1 cellular context compared by ENCODE assay signal in the genomic region with DNA sequence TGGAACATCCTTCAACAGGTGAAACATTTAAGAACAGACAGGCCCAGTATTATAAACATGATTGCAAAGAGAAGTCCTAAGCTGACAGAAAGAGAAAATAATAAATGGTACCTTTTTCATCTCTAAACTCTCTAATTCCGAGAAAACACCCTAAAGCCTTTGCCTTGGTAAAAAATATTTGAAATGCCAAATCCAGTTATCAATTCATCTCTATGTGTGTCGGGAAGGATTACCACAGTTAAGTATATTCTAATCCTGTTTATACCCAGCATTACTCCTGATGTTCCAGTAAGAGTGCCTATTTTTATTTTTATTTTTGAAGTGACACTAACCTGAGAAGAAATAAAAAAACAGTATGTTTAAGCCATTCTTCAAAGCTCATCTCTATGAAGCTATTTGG.
TF ChIP-seq lines count a peak whose summit lies in the region.

No MANE protein-coding gene starts in this region.

TF ChIP-seq in SK-N-SH treated with all-trans-retinoic acid at 6 μM for 48 hours, 23 proteins besides CTCF, POLR2A, EP300 and RAD21 (continued from another document):
- TF ChIP-seq, protein P1, sequence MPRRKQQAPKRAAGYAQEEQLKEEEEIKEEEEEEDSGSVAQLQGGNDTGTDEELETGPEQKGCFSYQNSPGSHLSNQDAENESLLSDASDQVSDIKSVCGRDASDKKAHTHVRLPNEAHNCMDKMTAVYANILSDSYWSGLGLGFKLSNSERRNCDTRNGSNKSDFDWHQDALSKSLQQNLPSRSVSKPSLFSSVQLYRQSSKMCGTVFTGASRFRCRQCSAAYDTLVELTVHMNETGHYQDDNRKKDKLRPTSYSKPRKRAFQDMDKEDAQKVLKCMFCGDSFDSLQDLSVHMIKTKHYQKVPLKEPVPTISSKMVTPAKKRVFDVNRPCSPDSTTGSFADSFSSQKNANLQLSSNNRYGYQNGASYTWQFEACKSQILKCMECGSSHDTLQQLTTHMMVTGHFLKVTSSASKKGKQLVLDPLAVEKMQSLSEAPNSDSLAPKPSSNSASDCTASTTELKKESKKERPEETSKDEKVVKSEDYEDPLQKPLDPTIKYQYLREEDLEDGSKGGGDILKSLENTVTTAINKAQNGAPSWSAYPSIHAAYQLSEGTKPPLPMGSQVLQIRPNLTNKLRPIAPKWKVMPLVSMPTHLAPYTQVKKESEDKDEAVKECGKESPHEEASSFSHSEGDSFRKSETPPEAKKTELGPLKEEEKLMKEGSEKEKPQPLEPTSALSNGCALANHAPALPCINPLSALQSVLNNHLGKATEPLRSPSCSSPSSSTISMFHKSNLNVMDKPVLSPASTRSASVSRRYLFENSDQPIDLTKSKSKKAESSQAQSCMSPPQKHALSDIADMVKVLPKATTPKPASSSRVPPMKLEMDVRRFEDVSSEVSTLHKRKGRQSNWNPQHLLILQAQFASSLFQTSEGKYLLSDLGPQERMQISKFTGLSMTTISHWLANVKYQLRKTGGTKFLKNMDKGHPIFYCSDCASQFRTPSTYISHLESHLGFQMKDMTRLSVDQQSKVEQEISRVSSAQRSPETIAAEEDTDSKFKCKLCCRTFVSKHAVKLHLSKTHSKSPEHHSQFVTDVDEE (CRISPR knock-in tag; IDR thresholded peaks at IDR 0.05) = no peak
- no peak for TF ChIP-seq ZFP30 (CRISPR knock-in tag; IDR thresholded peaks at IDR 0.05)
- no peak for TF ChIP-seq CSDC2 (CRISPR knock-in tag; IDR thresholded peaks at IDR 0.05)
- no peak for TF ChIP-seq ZFP3 (CRISPR knock-in tag; IDR thresholded peaks at IDR 0.05)
- no peak for TF ChIP-seq TCF4 (CRISPR knock-in tag; IDR thresholded peaks at IDR 0.05; ENCODE audit: borderline replicate concordance)
- no peak for TF ChIP-seq ARNTL (CRISPR knock-in tag; IDR thresholded peaks at IDR 0.05; ENCODE audit: borderline replicate concordance, low read depth)
- no peak for TF ChIP-seq BACH2 (CRISPR knock-in tag; IDR thresholded peaks at IDR 0.05; ENCODE audit: borderline replicate concordance)
- no peak for TF ChIP-seq ZC3H10 (CRISPR knock-in tag; IDR thresholded peaks at IDR 0.05)
- TF ChIP-seq ZNF565 (CRISPR knock-in tag; conservative IDR thresholded peaks at IDR 0.05; ENCODE audit: low read depth) = no peak
- TF ChIP-seq, protein P2, sequence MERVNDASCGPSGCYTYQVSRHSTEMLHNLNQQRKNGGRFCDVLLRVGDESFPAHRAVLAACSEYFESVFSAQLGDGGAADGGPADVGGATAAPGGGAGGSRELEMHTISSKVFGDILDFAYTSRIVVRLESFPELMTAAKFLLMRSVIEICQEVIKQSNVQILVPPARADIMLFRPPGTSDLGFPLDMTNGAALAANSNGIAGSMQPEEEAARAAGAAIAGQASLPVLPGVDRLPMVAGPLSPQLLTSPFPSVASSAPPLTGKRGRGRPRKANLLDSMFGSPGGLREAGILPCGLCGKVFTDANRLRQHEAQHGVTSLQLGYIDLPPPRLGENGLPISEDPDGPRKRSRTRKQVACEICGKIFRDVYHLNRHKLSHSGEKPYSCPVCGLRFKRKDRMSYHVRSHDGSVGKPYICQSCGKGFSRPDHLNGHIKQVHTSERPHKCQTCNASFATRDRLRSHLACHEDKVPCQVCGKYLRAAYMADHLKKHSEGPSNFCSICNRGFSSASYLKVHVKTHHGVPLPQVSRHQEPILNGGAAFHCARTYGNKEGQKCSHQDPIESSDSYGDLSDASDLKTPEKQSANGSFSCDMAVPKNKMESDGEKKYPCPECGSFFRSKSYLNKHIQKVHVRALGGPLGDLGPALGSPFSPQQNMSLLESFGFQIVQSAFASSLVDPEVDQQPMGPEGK (CRISPR knock-in tag; IDR thresholded peaks at IDR 0.05; ENCODE audit: borderline replicate concordance) = no peak
- TF ChIP-seq TOX (CRISPR knock-in tag; IDR thresholded peaks at IDR 0.05; ENCODE audit: borderline replicate concordance) = no peak
- TF ChIP-seq ISL1 (CRISPR knock-in tag; IDR thresholded peaks at IDR 0.05) = no peak
- TF ChIP-seq, protein P3, sequence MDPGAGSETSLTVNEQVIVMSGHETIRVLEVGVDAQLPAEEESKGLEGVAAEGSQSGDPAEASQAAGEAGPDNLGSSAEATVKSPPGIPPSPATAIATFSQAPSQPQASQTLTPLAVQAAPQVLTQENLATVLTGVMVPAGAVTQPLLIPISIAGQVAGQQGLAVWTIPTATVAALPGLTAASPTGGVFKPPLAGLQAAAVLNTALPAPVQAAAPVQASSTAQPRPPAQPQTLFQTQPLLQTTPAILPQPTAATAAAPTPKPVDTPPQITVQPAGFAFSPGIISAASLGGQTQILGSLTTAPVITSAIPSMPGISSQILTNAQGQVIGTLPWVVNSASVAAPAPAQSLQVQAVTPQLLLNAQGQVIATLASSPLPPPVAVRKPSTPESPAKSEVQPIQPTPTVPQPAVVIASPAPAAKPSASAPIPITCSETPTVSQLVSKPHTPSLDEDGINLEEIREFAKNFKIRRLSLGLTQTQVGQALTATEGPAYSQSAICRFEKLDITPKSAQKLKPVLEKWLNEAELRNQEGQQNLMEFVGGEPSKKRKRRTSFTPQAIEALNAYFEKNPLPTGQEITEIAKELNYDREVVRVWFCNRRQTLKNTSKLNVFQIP (CRISPR knock-in tag; IDR thresholded peaks at IDR 0.05; ENCODE audit: borderline replicate concordance, low read depth) = no peak
- TF ChIP-seq ESRRG (CRISPR knock-in tag; IDR thresholded peaks at IDR 0.05) = no peak
